Comparison of ENCODE assay signal across 8 cellular contexts in the genomic region with DNA sequence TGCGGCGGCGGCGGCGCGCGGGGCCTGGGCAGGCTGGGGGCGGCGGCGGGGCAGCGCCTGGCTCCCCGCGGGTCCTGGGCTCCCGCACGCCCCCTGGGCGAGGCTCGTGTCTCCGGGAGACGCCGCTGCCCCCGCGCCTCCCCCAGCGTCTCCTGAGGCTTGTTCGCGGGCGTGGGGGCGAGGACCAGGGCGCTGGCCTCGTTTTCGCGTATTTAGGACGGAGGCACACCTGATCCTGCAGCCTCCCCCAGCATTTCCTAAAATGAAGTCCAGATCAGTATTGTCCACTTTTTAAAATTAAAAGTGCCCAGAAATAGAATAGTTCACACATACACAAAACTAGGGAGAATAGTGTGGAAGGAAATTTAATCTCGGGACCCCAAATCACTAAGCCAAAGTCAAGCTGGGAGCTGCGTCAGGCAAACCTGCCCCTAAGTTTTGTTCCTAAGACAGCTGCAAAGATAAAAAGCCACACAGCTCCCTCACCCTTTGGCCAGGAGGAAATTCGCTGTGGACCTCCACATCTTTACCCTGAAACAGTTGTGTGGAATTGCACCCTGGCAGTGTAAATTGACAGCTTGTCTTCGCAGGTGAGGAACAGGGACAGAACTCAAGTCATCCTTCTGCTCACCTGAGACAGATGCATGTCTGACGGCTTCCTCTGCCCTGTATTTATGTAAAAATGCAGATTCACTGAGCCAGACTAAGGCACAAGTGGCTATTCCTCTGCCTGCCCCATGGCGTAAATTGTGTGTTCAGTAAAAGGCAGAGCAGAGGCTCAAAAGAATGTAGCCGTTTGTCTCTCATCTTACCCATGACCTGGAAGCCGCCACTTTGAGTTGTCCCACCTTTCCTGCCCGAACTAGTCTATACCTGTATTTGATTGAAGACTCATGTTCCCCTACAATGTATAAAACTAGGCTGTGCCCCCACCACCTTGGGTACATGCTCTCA. TPM values are rescaled to one million over a fixed set of nuclear protein-coding genes. Genes with fewer than 3 reads are reported as not detected.
DNase-seq lines count a peak whose midpoint lies in the region; ATAC-seq and TF ChIP-seq lines count a peak whose summit lies in the region.

No MANE protein-coding gene starts in this region.

- no peaks in the 10 kb centered on the region for H3K27me3 Mint-ChIP-seq in natural killer cell treated with Interleukin-12 subunit alpha and Interleukin-12 subunit beta and Interleukin-15 and Interleukin-18, amount 100 ng/mL, for 72 hours

- H4K20me1 ChIP-seq in KMS-11 (ENCODE audit: insufficient read depth) = no peaks in the 10 kb centered on the region

- H3K4me1 ChIP-seq in KMS-11 (ENCODE audit: low read depth, poor library complexity, severe bottlenecking) = peaks cover 7% of the 10 kb centered on the region

- H3K4me2 ChIP-seq in KMS-11 = peak overlapping the region; percentile 46

- no peaks in the 10 kb centered on the region for H3K79me2 ChIP-seq in KMS-11 (ENCODE audit: insufficient read depth, low read depth)

- no peak for ATAC-seq in natural killer cell treated with Interleukin-12 subunit alpha and Interleukin-12 subunit beta and Interleukin-15 and Interleukin-18, amount 100 ng/mL, for 72 hours
- no peak for ATAC-seq in GM18498 (IDR thresholded peaks at IDR 0.05; ENCODE audit: unreplicated experiment)
- no peak for ATAC-seq in HG03342 (IDR thresholded peaks at IDR 0.05; ENCODE audit: unreplicated experiment)
- no peak for ATAC-seq in HG03439 (IDR thresholded peaks at IDR 0.05; ENCODE audit: unreplicated experiment)

- H3K9ac ChIP-seq in KMS-11 = peak overlapping the region; percentile 70; the same call in 1 of the 2 replicates

- peak overlapping the region; percentile 97 for H2AFZ ChIP-seq in KMS-11 (ENCODE audit: low read depth)

- H3K4me1 Mint-ChIP-seq in natural killer cell treated with Interleukin-12 subunit alpha and Interleukin-12 subunit beta and Interleukin-15 and Interleukin-18, amount 100 ng/mL, for 72 hours (ENCODE audit: low read depth in 2 of 2) = peaks cover 32 to 47% of the 10 kb centered on the region in 2 donors

- H3K36me3 ChIP-seq in KMS-11 (ENCODE audit: insufficient read depth) = no peaks in the 10 kb centered on the region

- H3K27ac Mint-ChIP-seq in natural killer cell treated with Interleukin-12 subunit alpha and Interleukin-12 subunit beta and Interleukin-15 and Interleukin-18, amount 100 ng/mL, for 72 hours = no peak overlapping the region

- TF ChIP-seq CTCF in C4-2B (conservative IDR thresholded peaks at IDR 0.05) (peak; percentile 39), KMS-11 (conservative IDR thresholded peaks at IDR 0.05; ENCODE audit: low read depth, low read length) (no peak; the same call in 1 of the 2 replicates), coronary artery (IDR thresholded peaks at IDR 0.05) (no peak)

- no peaks in the 10 kb centered on the region for H3K36me3 Mint-ChIP-seq in natural killer cell treated with Interleukin-12 subunit alpha and Interleukin-12 subunit beta and Interleukin-15 and Interleukin-18, amount 100 ng/mL, for 72 hours

- no peaks in the 10 kb centered on the region for H3K27me3 ChIP-seq in KMS-11 (ENCODE audit: insufficient read depth, low read depth)

- H3K4me3 Mint-ChIP-seq in natural killer cell treated with Interleukin-12 subunit alpha and Interleukin-12 subunit beta and Interleukin-15 and Interleukin-18, amount 100 ng/mL, for 72 hours = peak overlapping the region; percentile 73

- no peak overlapping the region for H3K4me3 ChIP-seq in KMS-11 (IDR thresholded peaks at IDR 0.05; ENCODE audit: insufficient read depth, low read depth, low read length)
- peak overlapping the region; percentile 87 for H3K4me3 ChIP-seq in coronary artery

- H3K27ac ChIP-seq in C4-2B (peak overlapping the region; percentile 86), KMS-11 (no peak overlapping the region), coronary artery (peak overlapping the region; percentile 73 to 86)

- H3K9me3 Mint-ChIP-seq in natural killer cell treated with Interleukin-12 subunit alpha and Interleukin-12 subunit beta and Interleukin-15 and Interleukin-18, amount 100 ng/mL, for 72 hours = no peaks in the 10 kb centered on the region

- DNase-seq in coronary artery (ENCODE audit: low spot score) (no peak), iPS-NIHi7 (ENCODE audit: extremely low spot score) (no peak)
- no peak for DNase-seq in natural killer cell treated with Interleukin-12 subunit alpha and Interleukin-12 subunit beta and Interleukin-15 and Interleukin-18, amount 100 ng/mL, for 72 hours (ENCODE audit: low spot score)

RNA-seq across cellular contexts. Expression of a gene that starts 0.7 kb away (rescaled TPM):
- total RNA-seq in natural killer cell treated with Interleukin-12 subunit alpha and Interleukin-12 subunit beta and Interleukin-15 and Interleukin-18, amount 100 ng/mL, for 72 hours = 10 to 100 TPM; 24.8 to 32.3 TPM
